ENCODE assay signal across 1 cellular context in the genomic region with DNA sequence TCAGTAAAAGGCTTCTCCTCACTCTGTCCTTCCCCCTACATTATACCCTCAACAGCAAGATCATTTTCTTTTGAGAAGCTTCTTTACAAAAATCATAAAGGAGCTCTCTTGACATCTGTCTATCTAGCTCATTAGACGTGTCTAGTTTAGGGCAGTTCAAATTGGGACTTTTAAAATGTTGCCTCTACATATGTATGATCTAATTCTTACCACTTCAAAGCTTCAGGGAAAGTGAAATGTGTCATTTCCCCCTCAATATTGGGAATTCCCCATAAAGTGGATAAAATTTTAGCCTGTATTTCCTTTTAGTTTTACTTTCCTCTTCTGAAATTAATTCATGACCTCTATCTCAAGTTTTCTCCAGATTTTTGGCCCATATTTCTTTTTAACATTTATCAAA.
TF ChIP-seq lines count a peak whose summit lies in the region.

No MANE protein-coding gene starts in this region.

TF ChIP-seq in GM12878, 131 proteins besides CTCF, POLR2A, EP300 and RAD21 (continued from another document):
- TF ChIP-seq, protein P1, sequence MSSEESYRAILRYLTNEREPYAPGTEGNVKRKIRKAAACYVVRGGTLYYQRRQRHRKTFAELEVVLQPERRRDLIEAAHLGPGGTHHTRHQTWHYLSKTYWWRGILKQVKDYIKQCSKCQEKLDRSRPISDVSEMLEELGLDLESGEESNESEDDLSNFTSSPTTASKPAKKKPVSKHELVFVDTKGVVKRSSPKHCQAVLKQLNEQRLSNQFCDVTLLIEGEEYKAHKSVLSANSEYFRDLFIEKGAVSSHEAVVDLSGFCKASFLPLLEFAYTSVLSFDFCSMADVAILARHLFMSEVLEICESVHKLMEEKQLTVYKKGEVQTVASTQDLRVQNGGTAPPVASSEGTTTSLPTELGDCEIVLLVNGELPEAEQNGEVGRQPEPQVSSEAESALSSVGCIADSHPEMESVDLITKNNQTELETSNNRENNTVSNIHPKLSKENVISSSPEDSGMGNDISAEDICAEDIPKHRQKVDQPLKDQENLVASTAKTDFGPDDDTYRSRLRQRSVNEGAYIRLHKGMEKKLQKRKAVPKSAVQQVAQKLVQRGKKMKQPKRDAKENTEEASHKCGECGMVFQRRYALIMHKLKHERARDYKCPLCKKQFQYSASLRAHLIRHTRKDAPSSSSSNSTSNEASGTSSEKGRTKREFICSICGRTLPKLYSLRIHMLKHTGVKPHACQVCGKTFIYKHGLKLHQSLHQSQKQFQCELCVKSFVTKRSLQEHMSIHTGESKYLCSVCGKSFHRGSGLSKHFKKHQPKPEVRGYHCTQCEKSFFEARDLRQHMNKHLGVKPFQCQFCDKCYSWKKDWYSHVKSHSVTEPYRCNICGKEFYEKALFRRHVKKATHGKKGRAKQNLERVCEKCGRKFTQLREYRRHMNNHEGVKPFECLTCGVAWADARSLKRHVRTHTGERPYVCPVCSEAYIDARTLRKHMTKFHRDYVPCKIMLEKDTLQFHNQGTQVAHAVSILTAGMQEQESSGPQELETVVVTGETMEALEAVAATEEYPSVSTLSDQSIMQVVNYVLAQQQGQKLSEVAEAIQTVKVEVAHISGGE (CRISPR knock-in tag; IDR thresholded peaks at IDR 0.05): no peak
- TF ChIP-seq MLLT1 (IDR thresholded peaks at IDR 0.05) (no peak), ZBED1 (IDR thresholded peaks at IDR 0.05; ENCODE audit: borderline replicate concordance) (0 out of 2 replicates have a peak, but pooled peaks have one; percentile 30)
